8 cellular contexts compared by ENCODE assay signal in the genomic region with DNA sequence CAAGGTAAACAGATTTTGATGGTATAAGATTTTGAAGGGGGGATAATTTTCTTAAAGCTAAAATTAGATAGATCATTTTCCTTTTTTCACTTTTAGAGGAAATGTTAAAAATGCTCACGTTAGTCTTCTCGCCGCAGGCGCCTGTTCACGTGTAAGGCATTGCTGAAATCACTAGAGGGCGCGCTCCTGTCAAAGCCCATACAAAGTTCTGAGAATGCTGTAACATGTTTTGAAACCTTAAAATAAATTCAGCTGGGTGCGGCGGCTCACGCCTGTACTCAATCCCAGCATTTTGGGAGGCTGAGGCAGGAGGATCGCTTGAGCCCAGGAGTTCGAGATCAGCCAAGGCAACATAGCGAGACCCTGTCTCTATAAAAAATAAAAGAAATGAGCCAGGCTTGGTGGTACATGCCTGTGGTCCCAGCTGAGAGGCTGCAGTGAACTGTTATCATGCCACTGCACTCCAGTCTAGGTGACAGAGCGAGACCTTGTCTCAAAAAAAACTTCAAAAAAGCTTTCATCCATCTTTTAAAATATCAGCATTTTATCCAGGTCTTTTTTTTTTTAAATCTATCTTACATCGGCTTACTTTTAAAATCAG.
A peak's percentile ranks its signal among the peaks of the same experiment; 100 is the strongest.
DNase-seq lines count a peak whose midpoint lies in the region; ATAC-seq and TF ChIP-seq lines count a peak whose summit lies in the region.

No MANE protein-coding gene starts in this region.

- no peaks in the 10 kb centered on the region for H3K4me1 Mint-ChIP-seq in activated T-cell treated with anti-CD3 and anti-CD28 coated beads, Interleukin-2, amount 50 U/mL, for 72 hours (ENCODE audit: low read depth)

- peak; percentile 60 for ATAC-seq in HG02884 (IDR thresholded peaks at IDR 0.05; ENCODE audit: unreplicated experiment)
- ATAC-seq in activated T-cell treated with anti-CD3 and anti-CD28 coated beads, Interleukin-2, amount 50 U/mL, for 72 hours (replicated peaks in 1 of 2) = peak; percentile 46 to 55
- ATAC-seq in heart left ventricle = peak in 1 of 4 donors; percentile 45
- peak in 1 of 2 donors; percentile 51 for ATAC-seq in gastrocnemius medialis

- no peaks in the 10 kb centered on the region for H3K36me3 Mint-ChIP-seq in activated T-cell treated with anti-CD3 and anti-CD28 coated beads, Interleukin-2, amount 50 U/mL, for 72 hours (ENCODE audit: insufficient read depth in 2 of 2)

- H3K27ac Mint-ChIP-seq in activated T-cell treated with anti-CD3 and anti-CD28 coated beads, Interleukin-2, amount 50 U/mL, for 72 hours = no peak overlapping the region

- TF ChIP-seq POLR2A in heart left ventricle (IDR thresholded peaks at IDR 0.05) = no peak
- no peak for TF ChIP-seq POLR2A in gastrocnemius medialis (IDR thresholded peaks at IDR 0.05)

- H3K9me3 ChIP-seq in heart left ventricle (no peaks in the 10 kb centered on the region), gastrocnemius medialis (no peaks in the 10 kb centered on the region)

- H3K27ac ChIP-seq in heart left ventricle (no peak overlapping the region), gastrocnemius medialis (no peak overlapping the region)

- 12 to 22% (median 17%) methylated on average over 15 of the region's 15 CpGs for WGBS in heart left ventricle, 4 donors

- in situ Hi-C loops in gastrocnemius medialis (cut with MboI; ENCODE audit: low sequenced_read_pairs in 4 of 4) = loop anchor here in 3 of 4 donors (5.0 to 10.0 kb wide), 2 partner anchors 375 to 377 kb away; no protein-coding TSS in a partner anchor

- H3K27me3 Mint-ChIP-seq in activated T-cell treated with anti-CD3 and anti-CD28 coated beads, Interleukin-2, amount 50 U/mL, for 72 hours (ENCODE audit: low read depth) = peaks cover 12% of the 10 kb centered on the region

- intact Hi-C loops in heart left ventricle (cut with DNase I) = loop anchor here in 9 of 10 donors (1.0 to 5.0 kb wide), 3 partner anchors 377 kb away; no protein-coding TSS in a partner anchor
- intact Hi-C loops in gastrocnemius medialis (cut with DNase I; ENCODE audit: low total_unique reads) = loop anchor here (1.0 kb wide), 1 partner anchor 377 kb away; no protein-coding TSS in a partner anchor

- H3K4me3 Mint-ChIP-seq in activated T-cell treated with anti-CD3 and anti-CD28 coated beads, Interleukin-2, amount 50 U/mL, for 72 hours = no peak overlapping the region

- H3K36me3 ChIP-seq in heart left ventricle (no peaks in the 10 kb centered on the region), gastrocnemius medialis (no peaks in the 10 kb centered on the region)

- peaks cover 0 to 23% (median 0%) of the 10 kb centered on the region in 9 donors for H3K27me3 ChIP-seq in heart left ventricle
- H3K27me3 ChIP-seq in gastrocnemius medialis = no peaks in the 10 kb centered on the region

- TF ChIP-seq CTCF in heart left ventricle (IDR thresholded peaks at IDR 0.05) (peak; percentile 48 to 73 (median 62)), gastrocnemius medialis (IDR thresholded peaks at IDR 0.05 in 4 of 5, conservative IDR thresholded peaks at IDR 0.05 in 1 of 5) (peak in 4 of 5 experiments; percentile 14 to 60 (median 34))

- DNase-seq in SIG-M5 treated with dmso at 0.1 percent for 504 hours (lab: John Stamatoyannopoulos, UW; ENCODE audit: unreplicated experiment) (peak; percentile 62), SIG-M5 (lab: John Stamatoyannopoulos, UW) (no peak), NCI-H69 (lab: John Stamatoyannopoulos, UW) (peak; percentile 53), heart left ventricle (peak in 4 of 5 donors; percentile 8 to 50 (median 26)), gastrocnemius medialis (no peak), cerebellar nuclear complex (lab: John Stamatoyannopoulos, UW) (no peak)
- peak; percentile 28 to 44 for DNase-seq in activated T-cell treated with anti-CD3 and anti-CD28 coated beads, Interleukin-2, amount 50 U/mL, for 72 hours

- no peaks in the 10 kb centered on the region for H3K9me3 Mint-ChIP-seq in activated T-cell treated with anti-CD3 and anti-CD28 coated beads, Interleukin-2, amount 50 U/mL, for 72 hours

- no peak overlapping the region for H3K4me3 ChIP-seq in heart left ventricle
- no peak overlapping the region for H3K4me3 ChIP-seq in gastrocnemius medialis

- H3K4me1 ChIP-seq in heart left ventricle (no peaks in the 10 kb centered on the region), gastrocnemius medialis (no peaks in the 10 kb centered on the region)

Comparison
In these comparisons a context has a peak if more than half of its experiments do, and no peak if none do; other contexts are left out.
1. DNase-seq: peak in SIG-M5 treated with dmso at 0.1 percent for 504 hours (single experiment), NCI-H69 (single experiment), activated T-cell treated with anti-CD3 and anti-CD28 coated beads, Interleukin-2, amount 50 U/mL, for 72 hours (2 of 2) and heart left ventricle (4 of 5); none in SIG-M5 (single experiment), gastrocnemius medialis (0 of 2) and cerebellar nuclear complex (0 of 2).